15 cellular contexts compared by ENCODE assay signal in the genomic region with DNA sequence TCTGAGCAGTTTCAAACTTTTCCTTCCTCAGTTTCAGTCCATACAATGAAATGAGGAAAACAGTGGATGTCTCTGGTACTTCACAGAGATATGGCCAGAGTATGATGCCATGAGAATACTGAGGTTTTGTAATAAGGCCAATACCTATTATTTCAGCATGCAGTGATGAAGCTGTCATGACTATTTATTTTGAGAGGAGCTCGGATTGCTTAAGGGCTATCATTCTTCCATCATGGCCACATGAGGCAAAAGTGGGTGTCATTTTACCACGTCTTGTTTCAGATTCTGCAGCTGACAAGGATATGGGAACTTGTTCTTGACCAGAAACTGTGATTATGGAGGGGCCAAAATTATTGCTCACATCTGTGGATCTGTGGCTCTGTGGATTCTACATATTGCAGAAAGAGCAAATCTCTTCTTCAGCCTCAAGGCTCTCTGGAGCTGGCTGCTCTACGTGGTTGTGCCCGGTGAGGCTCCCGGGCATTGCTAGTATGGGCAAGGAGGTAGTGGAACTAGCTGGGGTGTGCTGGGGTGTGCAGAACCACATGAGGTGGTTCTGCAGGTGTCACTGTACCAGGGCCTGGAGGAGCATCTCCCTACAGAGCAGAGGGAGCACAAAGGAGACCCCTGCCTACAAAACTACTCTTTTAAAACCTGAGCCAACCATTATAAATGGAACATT.
DNase-seq lines count a peak whose midpoint lies in the region; ATAC-seq, FAIRE-seq and TF ChIP-seq lines count a peak whose summit lies in the region.
"Had no signal": no experiment of that assay in that cellular context is flagged by ENCODE, and none has a peak within 500 bp of the region (broad histone marks: within the 10 kb centered on the region; RNA-seq: fewer than 3 reads in every experiment).

No MANE protein-coding gene starts in this region.

- TF ChIP-seq CTCF in AG10803 (conservative IDR thresholded peaks at IDR 0.05; ENCODE audit: low read length) (no peak), H9 (conservative IDR thresholded peaks at IDR 0.05) (no peak), fibroblast of mammary gland (conservative IDR thresholded peaks at IDR 0.05; ENCODE audit: control insufficient read depth, insufficient read depth, low read depth, low read length) (no peak)

- H3K9me3 Mint-ChIP-seq in H9, result no peaks in the 10 kb centered on the region

- no CpG with 5 or more reads among the region's 5 CpGs for WGBS in H9 (ENCODE audit: extremely low coverage, insufficient read length, low lambda C conversion rate)

- DNase-seq in AG10803 (ENCODE audit: low read depth) (peak; percentile 22), H9 (no peak), fibroblast of mammary gland (ENCODE audit: low read depth) (peak; percentile 17), HTR-8/SVneo (ENCODE audit: insufficient read length, low spot score) (no peak)
- DNase-seq: Calu3; CD4-positive, alpha-beta memory T cell; DMS53; KG1; SHP77 treated with DMSO at 0.1 percent for 48 hours; T-helper 1 cell had no signal

- no peak overlapping the region for H2BK120ac ChIP-seq in H9 (ENCODE audit: low read depth, low read length, poor library complexity, severe bottlenecking)

- no peak overlapping the region for H2AFZ ChIP-seq in H9 (ENCODE audit: low read length)

- H2BK5ac ChIP-seq in H9 (ENCODE audit: insufficient read length, low read length), result no peak overlapping the region

- H4K20me1 ChIP-seq in H9 (ENCODE audit: control insufficient read depth, insufficient read depth, insufficient read length), result no peaks in the 10 kb centered on the region

- no peak overlapping the region for H2AK5ac ChIP-seq in H9 (ENCODE audit: insufficient read length, low read length)

- no peaks in the 10 kb centered on the region for H3K4me1 ChIP-seq in H9 (ENCODE audit: insufficient read depth, low read length)
- H3K4me1 ChIP-seq in rectal smooth muscle tissue (ENCODE audit: control insufficient read depth, insufficient read depth, low read length), result peaks cover 23% of the 10 kb centered on the region

- no peak overlapping the region for H2BK20ac ChIP-seq in H9 (ENCODE audit: low read depth, low read length, poor library complexity, severe bottlenecking)

- no peak overlapping the region for H3K27ac Mint-ChIP-seq in H9
- H3K27ac Mint-ChIP-seq: CD4-positive, alpha-beta memory T cell had no signal

- H3K18ac ChIP-seq in H9 (ENCODE audit: insufficient read length, low read depth, low read length), result no peak overlapping the region

- H3K4me2 ChIP-seq in H9 (ENCODE audit: insufficient read depth, insufficient read length, low read length), result no peak overlapping the region

- no peaks in the 10 kb centered on the region for H3K9me3 ChIP-seq in H9 (ENCODE audit: control insufficient read depth, low read depth, low read length)

- H3K36me3 Mint-ChIP-seq in H9 (ENCODE audit: insufficient read depth in 1 of 3, low read depth in 3 of 3), result no peaks in the 10 kb centered on the region

- no peak overlapping the region for H3T11ph ChIP-seq in H9 (ENCODE audit: low read length)

- H3K14ac ChIP-seq in H9 (ENCODE audit: insufficient read depth, low read length), result peak overlapping the region; percentile 58; the same call in 1 of the 2 replicates

- H3K79me1 ChIP-seq in H9 (ENCODE audit: insufficient read depth, low read depth, low read length, poor library complexity, severe bottlenecking), result no peaks in the 10 kb centered on the region

- no peak overlapping the region for H4K91ac ChIP-seq in H9 (ENCODE audit: insufficient read length, low read depth, low read length)

- H3K9ac ChIP-seq in H9 (ENCODE audit: extremely low read depth, insufficient read length, low read length) (no peak overlapping the region), rectal smooth muscle tissue (ENCODE audit: low read length) (no peak overlapping the region)

- H4K5ac ChIP-seq in H9 (ENCODE audit: insufficient read length, low read depth, low read length), result no peak overlapping the region

- no peak overlapping the region for H3K56ac ChIP-seq in H9 (ENCODE audit: insufficient read length, low read depth, low read length)

- H3K4ac ChIP-seq in H9 (ENCODE audit: low read depth, low read length), result no peak overlapping the region

- peaks cover 13% of the 10 kb centered on the region in 2 experiments for H3K4me1 Mint-ChIP-seq in H9
- H3K4me1 Mint-ChIP-seq: CD4-positive, alpha-beta memory T cell had no signal

- no peaks in the 10 kb centered on the region for H3K27me3 Mint-ChIP-seq in H9 (ENCODE audit: low read depth)
- H3K27me3 Mint-ChIP-seq: CD4-positive, alpha-beta memory T cell had no signal

- ATAC-seq in HG03097 (IDR thresholded peaks at IDR 0.05; ENCODE audit: low FRiP score, unreplicated experiment), result no peak
- no peak for ATAC-seq in GM19351 (IDR thresholded peaks at IDR 0.05; ENCODE audit: unreplicated experiment)
- ATAC-seq: HCT116, SK-N-SH treated with all-trans-retinoic acid at 6 μM for 48 hours had no signal

- FAIRE-seq in HTR-8/SVneo (lab: Jason Lieb, UNC), result no peak

- no peaks in the 10 kb centered on the region for H3K23me2 ChIP-seq in H9 (ENCODE audit: insufficient read length, low read depth, low read length, poor library complexity, severe bottlenecking)

- no peak overlapping the region for H3K27ac ChIP-seq in H9 (ENCODE audit: insufficient read length, low read depth, low read length)
- peak overlapping the region; percentile 90 for H3K27ac ChIP-seq in rectal smooth muscle tissue (ENCODE audit: low read depth, low read length)

- no peak overlapping the region for H3K23ac ChIP-seq in H9 (ENCODE audit: insufficient read length, low read depth, low read length)

- no peaks in the 10 kb centered on the region for H3K27me3 ChIP-seq in H9 (ENCODE audit: insufficient read depth, low read length)
- H3K27me3 ChIP-seq in rectal smooth muscle tissue (ENCODE audit: control insufficient read depth, insufficient read depth, low read length), result no peaks in the 10 kb centered on the region

- H2BK12ac ChIP-seq in H9 (ENCODE audit: insufficient read length, low read depth, low read length), result no peak overlapping the region

- H4K8ac ChIP-seq in H9 (replicated peaks; ENCODE audit: insufficient read length, low read depth, low read length), result no peak overlapping the region

- no peaks in the 10 kb centered on the region for H3K79me2 ChIP-seq in H9 (ENCODE audit: insufficient read depth, low read length)

- no peak overlapping the region for H3K4me3 ChIP-seq in AG10803 (ENCODE audit: low read length)
- no peak overlapping the region for H3K4me3 ChIP-seq in fibroblast of mammary gland (ENCODE audit: control insufficient read depth, low read depth, low read length)
- no peak overlapping the region for H3K4me3 ChIP-seq in rectal smooth muscle tissue (ENCODE audit: low read length)

- no peaks in the 10 kb centered on the region for H3K36me3 ChIP-seq in rectal smooth muscle tissue (ENCODE audit: control insufficient read depth, insufficient read depth, low read length)

- no peak overlapping the region for H3K4me3 Mint-ChIP-seq in H9
- H3K4me3 Mint-ChIP-seq: CD4-positive, alpha-beta memory T cell had no signal

- no peak overlapping the region for H2BK15ac ChIP-seq in H9 (ENCODE audit: low read depth, low read length)

Comparison
In these comparisons a context has a peak if more than half of its experiments do, and no peak if none do; other contexts are left out.
1. DNase-seq: peak in AG10803 (single experiment) and fibroblast of mammary gland (single experiment); none in H9 (single experiment) and HTR-8/SVneo (single experiment).